In the genomic region with DNA sequence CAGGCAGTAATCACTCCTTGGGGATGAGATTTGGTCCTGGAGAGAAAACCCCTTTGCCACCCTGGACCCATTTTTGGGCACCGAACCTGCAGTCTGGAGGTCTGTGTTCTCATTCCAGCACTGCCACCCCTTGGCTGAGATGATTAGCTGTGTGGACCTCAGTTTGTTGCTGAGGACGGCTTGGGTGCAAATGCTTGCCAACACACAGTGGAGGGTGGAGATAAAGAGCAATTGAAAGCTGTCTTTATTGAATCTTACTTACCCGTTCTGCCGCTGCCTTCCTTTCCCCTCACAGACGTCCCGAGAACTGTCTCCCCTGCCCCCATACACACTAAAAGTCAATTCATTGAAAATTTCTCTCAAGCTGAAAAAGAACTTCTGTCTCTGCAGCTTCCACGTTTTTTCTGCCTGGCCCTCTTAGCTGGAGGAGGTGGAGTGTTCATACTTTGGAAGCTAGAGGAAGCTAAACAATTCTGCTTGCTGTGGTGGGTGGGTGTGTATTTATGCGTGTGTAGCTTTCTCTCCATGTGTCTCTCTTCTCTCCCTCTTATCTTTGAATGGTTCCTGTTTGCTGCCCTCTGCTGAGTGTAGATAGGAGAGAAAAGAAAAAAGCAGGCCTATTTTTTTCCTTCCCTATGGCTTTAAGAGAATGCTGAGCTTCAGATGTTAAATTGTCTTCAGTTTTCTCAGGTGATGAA, we compare ENCODE assay signal across 8 cellular contexts. TPM values are rescaled to one million over a fixed set of nuclear protein-coding genes. Genes with fewer than 3 reads are reported as not detected.
DNase-seq lines count a peak whose midpoint lies in the region; ATAC-seq, FAIRE-seq and TF ChIP-seq lines count a peak whose summit lies in the region.

No MANE protein-coding gene starts in this region.

- H3K9me3 Mint-ChIP-seq in astrocyte (ENCODE audit: unreplicated experiment) = peaks cover 4% of the 10 kb centered on the region

- no peak overlapping the region for H3K27ac ChIP-seq in astrocyte (ENCODE audit: low read depth, low read length)
- H3K27ac ChIP-seq in left lung = peak overlapping the region; percentile 61 to 67
- H3K27ac ChIP-seq in tibial artery = no peak overlapping the region

- no peaks in the 10 kb centered on the region for H4K20me1 ChIP-seq in Loucy (ENCODE audit: insufficient read depth, low read length, poor library complexity, severe bottlenecking)
- H4K20me1 ChIP-seq in astrocyte (ENCODE audit: insufficient read depth, low read length) = peaks cover 69% of the 10 kb centered on the region

- H3K9me2 ChIP-seq in Loucy (replicated peaks; ENCODE audit: low read depth, low read length) = no peaks in the 10 kb centered on the region

- H3K36me3 Mint-ChIP-seq in astrocyte (ENCODE audit: low read depth, unreplicated experiment) = peaks cover 39% of the 10 kb centered on the region

- H3K27me3 ChIP-seq in Loucy (ENCODE audit: insufficient read depth, low read length, poor library complexity, severe bottlenecking) (no peaks in the 10 kb centered on the region), astrocyte (ENCODE audit: insufficient read depth, low read length) (no peaks in the 10 kb centered on the region), left lung (no peaks in the 10 kb centered on the region), tibial artery (no peaks in the 10 kb centered on the region)

- DNase-seq in NCI-H510A treated with DMSO at 0.1 percent for 48 hours (lab: John Stamatoyannopoulos, UW) = peak; percentile 48
- DNase-seq in NCI-H510A (lab: John Stamatoyannopoulos, UW) = no peak
- peak; percentile 77 for DNase-seq in astrocyte (ENCODE audit: low read depth)
- DNase-seq in left lung = no peak
- DNase-seq in activated effector memory CD4-positive, alpha-beta T cell treated with Interleukin-2 at 50 U/mL for 16 hours = no peak
- no peak for DNase-seq in tibial artery

- H3K4me2 ChIP-seq in Loucy (ENCODE audit: low read depth, low read length, poor library complexity, severe bottlenecking) (peak overlapping the region; percentile 67), astrocyte (ENCODE audit: low read length) (peak overlapping the region; percentile 63)

- no peaks in the 10 kb centered on the region for H3F3A ChIP-seq in Loucy (ENCODE audit: low read depth)

- FAIRE-seq in astrocyte (lab: Jason Lieb, UNC) = peak; percentile 74

- no peaks in the 10 kb centered on the region for H3K36me3 ChIP-seq in Loucy (ENCODE audit: insufficient read depth, low read length)
- peaks cover 11% of the 10 kb centered on the region for H3K36me3 ChIP-seq in astrocyte (ENCODE audit: insufficient read depth, low read length)
- H3K36me3 ChIP-seq in left lung = no peaks in the 10 kb centered on the region
- H3K36me3 ChIP-seq in tibial artery = no peaks in the 10 kb centered on the region

- ATAC-seq in left lung (peak; percentile 60), HG02588 (IDR thresholded peaks at IDR 0.05; ENCODE audit: unreplicated experiment) (no peak)

- no peaks in the 10 kb centered on the region for H3K27me3 Mint-ChIP-seq in astrocyte (ENCODE audit: low read depth, unreplicated experiment)

- H2AFZ ChIP-seq in Loucy (ENCODE audit: low read length) (no peak overlapping the region), astrocyte (ENCODE audit: low read depth, low read length) (no peak overlapping the region)

- H3K9me3 ChIP-seq in Loucy (ENCODE audit: insufficient read depth, low read depth, low read length) (no peaks in the 10 kb centered on the region), astrocyte (ENCODE audit: insufficient read depth, low read depth, low read length) (no peaks in the 10 kb centered on the region), left lung (no peaks in the 10 kb centered on the region), tibial artery (no peaks in the 10 kb centered on the region)

- H3K4me1 ChIP-seq in Loucy (ENCODE audit: insufficient read depth, low read length, poor library complexity, severe bottlenecking) (peaks cover 41% of the 10 kb centered on the region), astrocyte (ENCODE audit: insufficient read depth, low read length) (peaks cover 66% of the 10 kb centered on the region), left lung (peaks cover 25 to 48% of the 10 kb centered on the region in 2 donors), tibial artery (peaks cover 0 to 42% (median 25%) of the 10 kb centered on the region in 4 donors)

- TF ChIP-seq CTCF in Loucy (conservative IDR thresholded peaks at IDR 0.05; ENCODE audit: low read length) (peak; percentile 36), astrocyte (IDR thresholded peaks at IDR 0.05; ENCODE audit: insufficient read depth, low read depth, low read length) (peak; percentile 35), left lung (IDR thresholded peaks at IDR 0.05) (peak in 1 of 2 donors; percentile 44), tibial artery (IDR thresholded peaks at IDR 0.05) (no peak)

- H3K27ac Mint-ChIP-seq in astrocyte (ENCODE audit: unreplicated experiment) = no peak overlapping the region

- intact Hi-C loops in left lung (cut with DNase I) (loop anchor here in 1 of 2 donors (10.0 kb wide), 1 partner anchor 222 kb away; no protein-coding TSS in a partner anchor), tibial artery (cut with DNase I; ENCODE audit: low total_unique reads) (no loop called here)

- H3K9ac ChIP-seq in Loucy (ENCODE audit: low read depth, low read length, poor library complexity, severe bottlenecking) (no peak overlapping the region), astrocyte (ENCODE audit: low read length) (peak overlapping the region; percentile 1)

- peaks cover 62% of the 10 kb centered on the region for H3K4me1 Mint-ChIP-seq in astrocyte (ENCODE audit: low read depth, unreplicated experiment)

- H3K4me3 ChIP-seq in Loucy (ENCODE audit: low read length, poor library complexity, severe bottlenecking) = peak overlapping the region; percentile 60
- H3K4me3 ChIP-seq in astrocyte (ENCODE audit: insufficient read depth, low read depth, low read length) = no peak overlapping the region
- H3K4me3 ChIP-seq in left lung = no peak overlapping the region
- H3K4me3 ChIP-seq in tibial artery = no peak overlapping the region

- peak overlapping the region; percentile 69 for H3K4me3 Mint-ChIP-seq in astrocyte (ENCODE audit: unreplicated experiment)

- H3K79me2 ChIP-seq in Loucy (ENCODE audit: insufficient read depth, low read length) (peaks cover 37% of the 10 kb centered on the region), astrocyte (ENCODE audit: insufficient read depth, low read length) (peaks cover 71% of the 10 kb centered on the region)

RNA-seq across cellular contexts. Expression of a gene that starts 6.6 kb away (rescaled TPM):
- total RNA-seq in astrocyte = 96.1 and 118 TPM in 2 replicates
- total RNA-seq in left lung = 100 to 1,000 TPM in 1 of 2 donors, 10 to 100 TPM in 1; 65.3 to 117 TPM

Comparison
In these comparisons a context has a peak if more than half of its experiments do, and no peak if none do; other contexts are left out.
1. DNase-seq: peak in NCI-H510A treated with DMSO at 0.1 percent for 48 hours (single experiment) and astrocyte (single experiment); none in NCI-H510A (single experiment), left lung (0 of 2), activated effector memory CD4-positive, alpha-beta T cell treated with Interleukin-2 at 50 U/mL for 16 hours (single experiment) and tibial artery (0 of 2).
2. CTCF ChIP-seq: peak in Loucy (single experiment) and astrocyte (single experiment); none in tibial artery (0 of 2).
3. H3K27ac ChIP-seq: peak in left lung (2 of 2); none in astrocyte (single experiment) and tibial artery (0 of 2).